ENCODE assay signal across 12 cellular contexts in the genomic region with DNA sequence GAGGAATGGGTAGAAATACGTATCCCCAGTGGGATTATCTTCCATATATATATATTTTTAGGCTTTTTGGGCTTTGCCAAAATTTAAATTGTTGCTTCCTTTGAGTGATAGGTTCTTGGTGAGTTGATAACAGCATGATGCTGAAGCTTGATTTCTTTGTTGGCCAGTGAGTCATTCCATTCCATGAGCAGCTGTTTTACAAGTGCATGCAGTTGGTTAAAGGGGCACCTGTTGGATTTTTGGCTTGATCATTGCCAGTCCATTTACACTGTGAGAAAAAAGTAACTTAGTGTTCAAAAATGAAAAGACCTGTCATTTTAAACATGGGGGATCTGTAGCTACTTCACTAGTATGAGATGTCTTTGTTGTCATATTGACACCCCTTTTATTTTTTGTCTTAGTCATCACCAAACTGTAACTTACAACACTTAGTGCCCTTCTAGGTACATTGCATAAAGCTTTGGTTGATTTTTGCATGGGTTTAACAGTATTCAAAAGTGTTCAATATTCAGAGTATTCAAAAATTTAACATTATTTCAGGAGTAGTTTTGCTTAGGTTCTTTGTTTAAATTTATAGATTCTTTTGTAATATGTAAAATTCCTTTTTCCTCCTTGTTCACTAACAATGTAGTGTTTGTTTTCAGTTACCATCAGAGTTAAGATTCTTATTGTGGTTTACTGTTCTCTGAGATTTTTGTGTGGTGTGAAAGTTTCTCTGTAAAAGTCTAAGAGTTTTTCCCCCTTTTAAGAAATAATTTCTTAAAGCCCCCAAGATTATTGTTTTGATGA. TPM values are rescaled to one million over a fixed set of nuclear protein-coding genes. Genes with fewer than 3 reads are reported as not detected.
DNase-seq lines count a peak whose midpoint lies in the region; ATAC-seq, FAIRE-seq and TF ChIP-seq lines count a peak whose summit lies in the region.
"Had no signal": no experiment of that assay in that cellular context is flagged by ENCODE, and none has a peak within 500 bp of the region (broad histone marks: within the 10 kb centered on the region; RNA-seq: fewer than 3 reads in every experiment).

No MANE protein-coding gene starts in this region.

- peaks cover 95% of the 10 kb centered on the region for H4K20me1 ChIP-seq in BLaER1
- H4K20me1 ChIP-seq in astrocyte (ENCODE audit: insufficient read depth, low read length) = peaks cover 80% of the 10 kb centered on the region

- no peaks in the 10 kb centered on the region for H3K36me3 Mint-ChIP-seq in astrocyte (ENCODE audit: low read depth, unreplicated experiment)
- H3K36me3 Mint-ChIP-seq: natural killer cell treated with Interleukin-12 subunit alpha and Interleukin-12 subunit beta and Interleukin-15 and Interleukin-18, amount 100 ng/mL, for 72 hours had no signal

- H3K27ac Mint-ChIP-seq in astrocyte (ENCODE audit: unreplicated experiment) = no peak overlapping the region
- H3K27ac Mint-ChIP-seq: natural killer cell treated with Interleukin-12 subunit alpha and Interleukin-12 subunit beta and Interleukin-15 and Interleukin-18, amount 100 ng/mL, for 72 hours had no signal

- peaks cover 9% of the 10 kb centered on the region for H3K4me1 Mint-ChIP-seq in astrocyte (ENCODE audit: low read depth, unreplicated experiment)

- 0 out of 2 replicates have a peak overlapping the region, but pooled peaks have one; percentile 9 for H3K4me2 ChIP-seq in BLaER1
- no peak overlapping the region for H3K4me2 ChIP-seq in astrocyte (ENCODE audit: low read length)
- H3K4me2 ChIP-seq: PC-9 had no signal

- no peak overlapping the region for H3K4me3 Mint-ChIP-seq in astrocyte (ENCODE audit: unreplicated experiment)
- H3K4me3 Mint-ChIP-seq: CD14-positive monocyte; central memory CD8-positive, alpha-beta T cell; natural killer cell treated with Interleukin-12 subunit alpha and Interleukin-12 subunit beta and Interleukin-15 and Interleukin-18, amount 100 ng/mL, for 72 hours had no signal

- DNase-seq in astrocyte (ENCODE audit: low read depth) = peak; percentile 52
- no peak for DNase-seq in OCI-M2 (lab: John Stamatoyannopoulos, UW; ENCODE audit: unreplicated experiment)
- no peak for DNase-seq in activated T-cell treated with anti-CD3 and anti-CD28 coated beads, Interleukin-2, amount 50 U/mL, for 1 hour
- no peak for DNase-seq in CD1c-positive myeloid dendritic cell (ENCODE audit: extremely low spot score)
- no peak for DNase-seq in nucleus accumbens (lab: John Stamatoyannopoulos, UW)
- DNase-seq: PC-9 had no signal

- H3K4me1 ChIP-seq in BLaER1 (peaks cover 34% of the 10 kb centered on the region), astrocyte (ENCODE audit: insufficient read depth, low read length) (no peaks in the 10 kb centered on the region)

- H3K9me3 Mint-ChIP-seq in astrocyte (ENCODE audit: unreplicated experiment) = no peaks in the 10 kb centered on the region
- H3K9me3 Mint-ChIP-seq: central memory CD8-positive, alpha-beta T cell; natural killer cell treated with Interleukin-12 subunit alpha and Interleukin-12 subunit beta and Interleukin-15 and Interleukin-18, amount 100 ng/mL, for 72 hours had no signal

- no peaks in the 10 kb centered on the region for H3K27me3 ChIP-seq in BLaER1
- no peaks in the 10 kb centered on the region for H3K27me3 ChIP-seq in astrocyte (ENCODE audit: insufficient read depth, low read length)

- ATAC-seq in GM19395 (IDR thresholded peaks at IDR 0.05; ENCODE audit: unreplicated experiment) = peak; percentile 59
- ATAC-seq in HG03342 (IDR thresholded peaks at IDR 0.05; ENCODE audit: unreplicated experiment) = peak; percentile 55

- peaks cover 6% of the 10 kb centered on the region; the same call in 1 of the 2 replicates for H3K9me3 ChIP-seq in BLaER1
- H3K9me3 ChIP-seq in astrocyte (ENCODE audit: insufficient read depth, low read depth, low read length) = no peaks in the 10 kb centered on the region

- no peak overlapping the region for H3K4me3 ChIP-seq in BLaER1
- no peak overlapping the region for H3K4me3 ChIP-seq in astrocyte (ENCODE audit: insufficient read depth, low read depth, low read length)
- H3K4me3 ChIP-seq: PC-9 had no signal

- H3K27me3 Mint-ChIP-seq in astrocyte (ENCODE audit: low read depth, unreplicated experiment) = no peaks in the 10 kb centered on the region
- H3K27me3 Mint-ChIP-seq: central memory CD8-positive, alpha-beta T cell; natural killer cell treated with Interleukin-12 subunit alpha and Interleukin-12 subunit beta and Interleukin-15 and Interleukin-18, amount 100 ng/mL, for 72 hours had no signal

- no peak overlapping the region for H3K9ac ChIP-seq in BLaER1
- H3K9ac ChIP-seq in astrocyte (ENCODE audit: low read length) = no peak overlapping the region

- H3K36me3 ChIP-seq in BLaER1 (peaks cover 29% of the 10 kb centered on the region; the same call in 1 of the 2 replicates), astrocyte (ENCODE audit: insufficient read depth, low read length) (no peaks in the 10 kb centered on the region)

- peaks cover 97% of the 10 kb centered on the region for H3K79me2 ChIP-seq in astrocyte (ENCODE audit: insufficient read depth, low read length)

- H2AFZ ChIP-seq in astrocyte (ENCODE audit: low read depth, low read length) = no peak overlapping the region
- H2AFZ ChIP-seq: PC-9 had no signal

- no peak overlapping the region for H3K27ac ChIP-seq in BLaER1
- H3K27ac ChIP-seq in astrocyte (ENCODE audit: low read depth, low read length) = no peak overlapping the region
- H3K27ac ChIP-seq: PC-9 had no signal

- TF ChIP-seq CTCF in astrocyte (IDR thresholded peaks at IDR 0.05; ENCODE audit: insufficient read depth, low read depth, low read length) = no peak

- FAIRE-seq in astrocyte (lab: Jason Lieb, UNC) = peak; percentile 20

RNA-seq across cellular contexts. Expression of a gene that starts 8.8 kb away (rescaled TPM):
- 51.6 and 55.6 TPM in 2 replicates for total RNA-seq in astrocyte
